In genomic region chr11:112354364-112354763, GRCh38 we compare ENCODE assay signal across 29 cellular contexts.
"Had no signal": no experiment of that assay in that cellular context is flagged by ENCODE, and none has a peak within 500 bp of the region (broad histone marks: within the 10 kb centered on the region; RNA-seq: fewer than 3 reads in every experiment).

No MANE protein-coding gene starts in this region.

- H3K27me3 ChIP-seq: esophagus squamous epithelium, heart right ventricle, left lung, neutrophil, pancreas, suprapubic skin had no signal

- H3K36me3 ChIP-seq: esophagus squamous epithelium, heart right ventricle, left lung, neutrophil, pancreas, suprapubic skin had no signal

- H3K27ac ChIP-seq: esophagus squamous epithelium, heart right ventricle, left lung, neutrophil, pancreas, suprapubic skin had no signal

- ATAC-seq: effector memory CD8-positive, alpha-beta T cell; heart right ventricle; left cardiac atrium; left lung; mucosa of descending colon; natural killer cell treated with Interleukin-12 subunit alpha and Interleukin-12 subunit beta and Interleukin-15 and Interleukin-18, amount 100 ng/mL, for 72 hours; pancreas; sciatic nerve; stimulated activated naive B cell treated with anti-CD40 and anti-IgM and Interleukin-4, amounts not matched to agents 10 μg/mL and 1 μg/mL and 100 μg/mL, for 72 hours; stimulated activated naive CD8-positive, alpha-beta T cell treated with anti-CD3 and anti-CD28 coated beads, Interleukin-15, amount 100 ng/mL, for 72 hours had no signal

- H3K4me1 ChIP-seq: left lung, pancreas, suprapubic skin had no signal

- H3K36me3 Mint-ChIP-seq: mesothelial cell of epicardium; natural killer cell treated with Interleukin-12 subunit alpha and Interleukin-12 subunit beta and Interleukin-15 and Interleukin-18, amount 100 ng/mL, for 72 hours had no signal

- H3K27ac Mint-ChIP-seq: effector memory CD8-positive, alpha-beta T cell; mesothelial cell of epicardium; naive B cell; natural killer cell treated with Interleukin-12 subunit alpha and Interleukin-12 subunit beta and Interleukin-15 and Interleukin-18, amount 100 ng/mL, for 72 hours; stimulated activated naive B cell treated with anti-CD40 and anti-IgM and Interleukin-4, amounts not matched to agents 10 μg/mL and 1 μg/mL and 100 μg/mL, for 72 hours; stimulated activated naive CD8-positive, alpha-beta T cell treated with anti-CD3 and anti-CD28 coated beads, Interleukin-15, amount 100 ng/mL, for 72 hours had no signal

- H3K4me2 ChIP-seq: smooth muscle cell had no signal

- H3K4me3 Mint-ChIP-seq: effector memory CD8-positive, alpha-beta T cell; mesothelial cell of epicardium; naive B cell; natural killer cell treated with Interleukin-12 subunit alpha and Interleukin-12 subunit beta and Interleukin-15 and Interleukin-18, amount 100 ng/mL, for 72 hours; neural crest cell; stimulated activated naive B cell treated with anti-CD40 and anti-IgM and Interleukin-4, amounts not matched to agents 10 μg/mL and 1 μg/mL and 100 μg/mL, for 72 hours; stimulated activated naive CD8-positive, alpha-beta T cell treated with anti-CD3 and anti-CD28 coated beads, Interleukin-15, amount 100 ng/mL, for 72 hours had no signal

- H3K4me1 Mint-ChIP-seq: mesothelial cell of epicardium; neural crest cell; stimulated activated naive CD8-positive, alpha-beta T cell treated with anti-CD3 and anti-CD28 coated beads, Interleukin-15, amount 100 ng/mL, for 72 hours had no signal

- H3K4me3 ChIP-seq: esophagus squamous epithelium, heart right ventricle, left lung, mucosa of descending colon, pancreas, smooth muscle cell, suprapubic skin had no signal

- DNase-seq: cortex of kidney; effector memory CD8-positive, alpha-beta T cell; erythroblast; esophagus squamous epithelium; foreskin melanocyte; glutamatergic neuron; heart right ventricle; hippocampal formation; left cardiac atrium; left lung; mesenchymal stem cell; mucosa of descending colon; naive B cell; pancreas; stimulated activated CD4-positive, alpha-beta T cell treated with anti-CD3 and anti-CD28 coated beads, Interleukin-12 subunit alpha, Interleukin-12 subunit beta, amount 100 ng/mL, for 4 hours; stimulated activated CD4-positive, alpha-beta T cell treated with anti-CD3 and anti-CD28 coated beads, Interleukin-1b, Interleukin-23, amount 100 ng/mL, for 48 hours; stimulated activated CD4-positive, alpha-beta T cell treated with anti-CD3 and anti-CD28 coated beads, Interleukin-4, amount 100 ng/mL, for 24 hours; stimulated activated naive B cell treated with anti-CD40 and anti-IgM and Interleukin-4, amounts not matched to agents 10 μg/mL and 1 μg/mL and 100 μg/mL, for 72 hours; stimulated activated naive CD8-positive, alpha-beta T cell treated with anti-CD3 and anti-CD28 coated beads, Interleukin-15, amount 100 ng/mL, for 72 hours; trophoblast cell had no signal

- H3K9me3 Mint-ChIP-seq: effector memory CD8-positive, alpha-beta T cell; natural killer cell treated with Interleukin-12 subunit alpha and Interleukin-12 subunit beta and Interleukin-15 and Interleukin-18, amount 100 ng/mL, for 72 hours had no signal

- FAIRE-seq: endometrium, islet of Langerhans, pancreas had no signal

- H3K9me3 ChIP-seq: esophagus squamous epithelium, heart right ventricle, left lung, mucosa of descending colon, neutrophil, pancreas, suprapubic skin had no signal
